ENCODE assay signal across 26 cellular contexts in the genomic region with DNA sequence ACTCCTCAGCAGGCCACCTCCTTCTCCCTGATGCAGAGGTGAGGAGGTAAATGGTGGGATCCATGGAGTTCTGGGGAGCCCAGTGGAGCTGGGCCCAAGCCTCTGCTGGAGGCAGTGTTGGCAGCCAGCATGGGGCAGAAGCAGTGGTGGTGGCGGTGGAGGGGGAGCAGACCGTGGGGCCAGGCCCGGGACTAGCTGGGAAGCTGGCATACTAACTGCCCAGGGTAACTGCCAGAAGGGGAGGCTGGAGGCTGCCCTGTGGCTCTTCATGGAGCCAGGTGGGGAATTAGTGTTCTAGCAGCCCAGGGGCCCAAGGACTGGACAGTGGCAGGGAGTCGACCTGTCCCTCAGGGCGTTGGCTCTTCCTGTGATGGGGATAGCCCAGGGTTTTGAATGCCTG. TPM values are rescaled to one million over a fixed set of nuclear protein-coding genes. Genes with fewer than 3 reads are reported as not detected.
DNase-seq lines count a peak whose midpoint lies in the region; ATAC-seq and TF ChIP-seq lines count a peak whose summit lies in the region.
"Had no signal": no experiment of that assay in that cellular context is flagged by ENCODE, and none has a peak within 500 bp of the region (broad histone marks: within the 10 kb centered on the region; RNA-seq: fewer than 3 reads in every experiment).

No MANE protein-coding gene starts in this region.

- H3K23ac ChIP-seq in neuronal stem cell (ENCODE audit: low read depth, low read length, poor library complexity) = peak overlapping the region; percentile 17

- no peak overlapping the region for H4K8ac ChIP-seq in neuronal stem cell (ENCODE audit: low read depth, low read length)

- no peak overlapping the region for H3K27ac Mint-ChIP-seq in activated T-helper 1 cell treated with anti-CD3 and anti-CD28 coated beads, Interleukin-12 subunit alpha, Interleukin-12 subunit beta, Interleukin-2, Interleukin-4 antibody, amounts not matched to agents 30 ng/mL and 10 ng/mL and 1 ng/mL, durations not matched to agents 14 hours and 24 hours and 36 hours
- H3K27ac Mint-ChIP-seq: CD14-positive monocyte; CD4-positive, alpha-beta T cell had no signal

- H3K27me3 Mint-ChIP-seq in activated T-helper 1 cell treated with anti-CD3 and anti-CD28 coated beads, Interleukin-12 subunit alpha, Interleukin-12 subunit beta, Interleukin-2, Interleukin-4 antibody, amounts not matched to agents 30 ng/mL and 10 ng/mL and 1 ng/mL, durations not matched to agents 14 hours and 24 hours and 36 hours (ENCODE audit: insufficient read depth) = peaks cover 4% of the 10 kb centered on the region

- H3K4me3 ChIP-seq in RWPE2 (ENCODE audit: severe bottlenecking) = no peak overlapping the region
- H3K4me3 ChIP-seq in neuronal stem cell (ENCODE audit: low read length in 2 of 2) = peak overlapping the region in 1 of 2 donors; percentile 30
- no peak overlapping the region for H3K4me3 ChIP-seq in spleen
- H3K4me3 ChIP-seq: A549; BLaER1 treated with 17β-estradiol and CSF1 and Interleukin-3, amounts not matched to agents 10 nM and 100 nM had no signal

- H3K4me2 ChIP-seq in neuronal stem cell (ENCODE audit: insufficient read depth, low read length, poor library complexity, severe bottlenecking) = no peak overlapping the region
- H3K4me2 ChIP-seq: A549; BLaER1 treated with 17β-estradiol and CSF1 and Interleukin-3, amounts not matched to agents 10 nM and 100 nM had no signal

- no peaks in the 10 kb centered on the region for H3K27me3 ChIP-seq in RWPE2 (ENCODE audit: insufficient read depth, poor library complexity, severe bottlenecking)
- peaks cover 0 to 22% (median 0%) of the 10 kb centered on the region in 3 experiments for H3K27me3 ChIP-seq in neuronal stem cell (ENCODE audit: control insufficient read depth in 3 of 3, insufficient read depth in 3 of 3, low read depth in 1 of 3, low read length in 3 of 3)
- peaks cover 0 to 10% (median 0%) of the 10 kb centered on the region in 7 donors for H3K27me3 ChIP-seq in spleen (replicated peaks in 1 of 7)

- TF ChIP-seq CTCF in RWPE2 (IDR thresholded peaks at IDR 0.05; ENCODE audit: poor library complexity, severe bottlenecking) (no peak), spleen (IDR thresholded peaks at IDR 0.05 in 8 of 11, conservative IDR thresholded peaks at IDR 0.05 in 3 of 11) (no peak)

- no peak overlapping the region for H2BK15ac ChIP-seq in neuronal stem cell (ENCODE audit: low read length)

- H3K4me1 ChIP-seq in RWPE2 (ENCODE audit: insufficient read depth, poor library complexity, severe bottlenecking) (no peaks in the 10 kb centered on the region), neuronal stem cell (ENCODE audit: control insufficient read depth in 2 of 2, insufficient read depth in 1 of 2, low read depth in 1 of 2, low read length in 2 of 2) (no peaks in the 10 kb centered on the region), spleen (no peaks in the 10 kb centered on the region)
- H3K4me1 ChIP-seq: A549; BE2C; BLaER1 treated with 17β-estradiol and CSF1 and Interleukin-3, amounts not matched to agents 10 nM and 100 nM had no signal

- no peak overlapping the region for H2AFZ ChIP-seq in neuronal stem cell (ENCODE audit: low read length)

- no peak for TF ChIP-seq POLR2A in spleen (IDR thresholded peaks at IDR 0.05)

- H3K79me1 ChIP-seq in neuronal stem cell (ENCODE audit: low read depth, low read length) = no peaks in the 10 kb centered on the region

- H4K91ac ChIP-seq in neuronal stem cell (ENCODE audit: low read depth, low read length, poor library complexity) = no peak overlapping the region

- no CpG with 5 or more reads among the region's 5 CpGs for WGBS in neuronal stem cell (ENCODE audit: extremely low coverage in 2 of 2, insufficient read length in 2 of 2, insufficient replicate concordance in 1 of 2), 2 donors
- WGBS in spleen, 5 donors = 65 to 88% (median 78%) methylated on average over 4 to 5 of the region's 5 CpGs

- no peaks in the 10 kb centered on the region for H3K4me1 Mint-ChIP-seq in activated T-helper 1 cell treated with anti-CD3 and anti-CD28 coated beads, Interleukin-12 subunit alpha, Interleukin-12 subunit beta, Interleukin-2, Interleukin-4 antibody, amounts not matched to agents 30 ng/mL and 10 ng/mL and 1 ng/mL, durations not matched to agents 14 hours and 24 hours and 36 hours (ENCODE audit: low read depth)

- H3K36me3 Mint-ChIP-seq in activated T-helper 1 cell treated with anti-CD3 and anti-CD28 coated beads, Interleukin-12 subunit alpha, Interleukin-12 subunit beta, Interleukin-2, Interleukin-4 antibody, amounts not matched to agents 30 ng/mL and 10 ng/mL and 1 ng/mL, durations not matched to agents 14 hours and 24 hours and 36 hours (ENCODE audit: low read depth) = no peaks in the 10 kb centered on the region

- H3K27ac ChIP-seq in RWPE2 (ENCODE audit: poor library complexity, severe bottlenecking) (no peak overlapping the region), neuronal stem cell (replicated peaks; ENCODE audit: low read length) (no peak overlapping the region), spleen (no peak overlapping the region)
- H3K27ac ChIP-seq: A549; BLaER1 treated with 17β-estradiol and CSF1 and Interleukin-3, amounts not matched to agents 10 nM and 100 nM had no signal

- H3K4ac ChIP-seq in neuronal stem cell (ENCODE audit: low read length) = no peak overlapping the region

- H3K14ac ChIP-seq in neuronal stem cell (ENCODE audit: low read length) = no peak overlapping the region

- H3K18ac ChIP-seq in neuronal stem cell (ENCODE audit: low read length) = no peak overlapping the region

- no peak overlapping the region for H3K4me3 Mint-ChIP-seq in activated T-helper 1 cell treated with anti-CD3 and anti-CD28 coated beads, Interleukin-12 subunit alpha, Interleukin-12 subunit beta, Interleukin-2, Interleukin-4 antibody, amounts not matched to agents 30 ng/mL and 10 ng/mL and 1 ng/mL, durations not matched to agents 14 hours and 24 hours and 36 hours
- H3K4me3 Mint-ChIP-seq: CD14-positive monocyte; CD4-positive, alpha-beta T cell had no signal

- no peak for ATAC-seq in Right ventricle myocardium superior (ENCODE audit: poor library complexity)
- no peak for ATAC-seq in RWPE2 (ENCODE audit: low read depth)
- ATAC-seq in GM18870 (IDR thresholded peaks at IDR 0.05; ENCODE audit: unreplicated experiment) = no peak
- ATAC-seq: A549 had no signal

- H3K9ac ChIP-seq in neuronal stem cell (ENCODE audit: low read depth, low read length, poor library complexity) = no peak overlapping the region
- H3K9ac ChIP-seq: BLaER1 treated with 17β-estradiol and CSF1 and Interleukin-3, amounts not matched to agents 10 nM and 100 nM had no signal

- no peak overlapping the region for H2BK12ac ChIP-seq in neuronal stem cell (ENCODE audit: low read length)

- H2AK5ac ChIP-seq in neuronal stem cell (ENCODE audit: low read depth, low read length) = no peak overlapping the region

- H2BK120ac ChIP-seq in neuronal stem cell (ENCODE audit: low read depth, low read length) = no peak overlapping the region

- intact Hi-C loops in Right ventricle myocardium superior (cut with DNase I) (no loop called here), cardiac septum (cut with DNase I) (no loop called here), spleen (cut with DNase I; ENCODE audit: low total_unique reads) (no loop called here)
- intact Hi-C loops in activated T-helper 1 cell treated with anti-CD3 and anti-CD28 coated beads, Interleukin-12 subunit alpha, Interleukin-12 subunit beta, Interleukin-2, Interleukin-4 antibody, amounts not matched to agents 30 ng/mL and 10 ng/mL and 1 ng/mL, durations not matched to agents 14 hours and 24 hours and 36 hours (cut with micrococcal nuclease) = no loop called here

- H3K36me3 ChIP-seq in RWPE2 (ENCODE audit: low read depth) (no peaks in the 10 kb centered on the region), neuronal stem cell (replicated peaks in 1 of 2; ENCODE audit: control insufficient read depth in 2 of 2, insufficient read depth in 2 of 2, low read length in 2 of 2) (no peaks in the 10 kb centered on the region), spleen (no peaks in the 10 kb centered on the region)
- H3K36me3 ChIP-seq: BE2C; BLaER1 treated with 17β-estradiol and CSF1 and Interleukin-3, amounts not matched to agents 10 nM and 100 nM had no signal

- peak; percentile 26 for DNase-seq in Right ventricle myocardium superior
- no peak for DNase-seq in cardiac septum (ENCODE audit: low spot score)
- peak; percentile 34 for DNase-seq in RWPE2 (ENCODE audit: low spot score)
- no peak for DNase-seq in neuronal stem cell (ENCODE audit: low spot score)
- peak; percentile 62 for DNase-seq in spleen
- no peak for DNase-seq in cerebellar nuclear complex (lab: John Stamatoyannopoulos, UW)
- no peak for DNase-seq in activated T-helper 1 cell treated with anti-CD3 and anti-CD28 coated beads, Interleukin-12 subunit alpha, Interleukin-12 subunit beta, Interleukin-2, Interleukin-4 antibody, amounts not matched to agents 30 ng/mL and 10 ng/mL and 1 ng/mL, durations not matched to agents 14 hours and 24 hours and 36 hours (ENCODE audit: low spot score)
- DNase-seq: 8988T; ACHN; AML-193; BE2C; Calu3; CD4-positive, alpha-beta T cell; COR-L47; DMS53; DMS79 treated with DMSO at 0.1 percent for 48 hours; GF-D8; GOT3; H7; HCEC 1CT had no signal

- no peaks in the 10 kb centered on the region for H3K9me3 ChIP-seq in RWPE2 (ENCODE audit: severe bottlenecking)
- H3K9me3 ChIP-seq in neuronal stem cell (replicated peaks in 1 of 2; ENCODE audit: control insufficient read depth in 2 of 2, insufficient read depth in 1 of 2, low read depth in 1 of 2, low read length in 2 of 2) = no peaks in the 10 kb centered on the region
- H3K9me3 ChIP-seq in spleen = no peaks in the 10 kb centered on the region
- H3K9me3 ChIP-seq: A549; BE2C; BLaER1 treated with 17β-estradiol and CSF1 and Interleukin-3, amounts not matched to agents 10 nM and 100 nM had no signal

- no peak overlapping the region for H2BK5ac ChIP-seq in neuronal stem cell (ENCODE audit: low read length)

- H3K9me3 Mint-ChIP-seq in activated T-helper 1 cell treated with anti-CD3 and anti-CD28 coated beads, Interleukin-12 subunit alpha, Interleukin-12 subunit beta, Interleukin-2, Interleukin-4 antibody, amounts not matched to agents 30 ng/mL and 10 ng/mL and 1 ng/mL, durations not matched to agents 14 hours and 24 hours and 36 hours = no peaks in the 10 kb centered on the region
- H3K9me3 Mint-ChIP-seq: CD4-positive, alpha-beta T cell had no signal

RNA-seq across cellular contexts. Expression of gene SMARCD3, which starts 16.1 kb away (rescaled TPM):
- total RNA-seq in Right ventricle myocardium superior (131 TPM), cardiac septum (112 TPM), spleen (10 to 100 TPM; 12.0 to 40.2 (median 18.1) TPM)
- polyA plus RNA-seq in neuronal stem cell (2013, experiment 1 of 2) = 32.4 TPM
- 33.6 TPM for polyA plus RNA-seq in neuronal stem cell (2013, experiment 2 of 2)
- polyA plus RNA-seq in spleen = 10 to 100 TPM in 2 of 3 donors, 1 to 10 TPM in 1; 8.8 to 16.2 (median 15.1) TPM
- total RNA-seq in activated T-helper 1 cell treated with anti-CD3 and anti-CD28 coated beads, Interleukin-12 subunit alpha, Interleukin-12 subunit beta, Interleukin-2, Interleukin-4 antibody, amounts not matched to agents 30 ng/mL and 10 ng/mL and 1 ng/mL, durations not matched to agents 14 hours and 24 hours and 36 hours = 2.4 and 3.1 TPM in 2 replicates

RNA-seq across cellular contexts. Expression of gene CHPF2, which starts 32.3 kb away (rescaled TPM):
- 10.5 TPM for total RNA-seq in Right ventricle myocardium superior
- total RNA-seq in cardiac septum = 31.0 TPM
- polyA plus RNA-seq in neuronal stem cell (2013, experiment 1 of 2) = 8.2 TPM
- 8.7 TPM for polyA plus RNA-seq in neuronal stem cell (2013, experiment 2 of 2)
- total RNA-seq in spleen = 10 to 100 TPM; 39.9 to 55.4 (median 47.6) TPM
- polyA plus RNA-seq in spleen = 10 to 100 TPM; 16.3 to 30.0 (median 27.8) TPM
- 45.6 and 48.5 TPM in 2 replicates for total RNA-seq in activated T-helper 1 cell treated with anti-CD3 and anti-CD28 coated beads, Interleukin-12 subunit alpha, Interleukin-12 subunit beta, Interleukin-2, Interleukin-4 antibody, amounts not matched to agents 30 ng/mL and 10 ng/mL and 1 ng/mL, durations not matched to agents 14 hours and 24 hours and 36 hours

RNA-seq across cellular contexts. Expression of gene ABCF2, which starts 37.6 kb away (rescaled TPM):
- 23.9 TPM for total RNA-seq in Right ventricle myocardium superior
- 28.8 TPM for total RNA-seq in cardiac septum
- 19.4 TPM for polyA plus RNA-seq in neuronal stem cell (2013, experiment 1 of 2)
- 19.4 TPM for polyA plus RNA-seq in neuronal stem cell (2013, experiment 2 of 2)
- total RNA-seq in spleen = 10 to 100 TPM; 22.7 to 30.0 (median 29.8) TPM
- polyA plus RNA-seq in spleen = 10 to 100 TPM in 2 of 3 donors, 1 to 10 TPM in 1; 9.2 to 19.3 (median 12.9) TPM
- 81.7 and 85.4 TPM in 2 replicates for total RNA-seq in activated T-helper 1 cell treated with anti-CD3 and anti-CD28 coated beads, Interleukin-12 subunit alpha, Interleukin-12 subunit beta, Interleukin-2, Interleukin-4 antibody, amounts not matched to agents 30 ng/mL and 10 ng/mL and 1 ng/mL, durations not matched to agents 14 hours and 24 hours and 36 hours

RNA-seq across cellular contexts. Expression of gene H2BK1, which starts 54.3 kb away (rescaled TPM):
- total RNA-seq in Right ventricle myocardium superior = not detected
- not detected for total RNA-seq in cardiac septum
- polyA plus RNA-seq in neuronal stem cell (2013, experiment 1 of 2) = not detected
- not detected for polyA plus RNA-seq in neuronal stem cell (2013, experiment 2 of 2)
- total RNA-seq in spleen = not detected
- polyA plus RNA-seq in spleen = under 1 TPM in 1 of 3 donors, not detected in 2; 0.24 TPM
- total RNA-seq in activated T-helper 1 cell treated with anti-CD3 and anti-CD28 coated beads, Interleukin-12 subunit alpha, Interleukin-12 subunit beta, Interleukin-2, Interleukin-4 antibody, amounts not matched to agents 30 ng/mL and 10 ng/mL and 1 ng/mL, durations not matched to agents 14 hours and 24 hours and 36 hours = not detected in 2 replicates
- total RNA-seq: Calu3; CD4-positive, alpha-beta T cell; Daoy; G401; H7 had no signal
- polyA plus RNA-seq: A549, CD14-positive monocyte had no signal

Comparison
In these comparisons a context has a peak if more than half of its experiments do, and no peak if none do; other contexts are left out.
1. DNase-seq: peak in Right ventricle myocardium superior (single experiment), RWPE2 (single experiment) and spleen (single experiment); none in cardiac septum (single experiment), neuronal stem cell (single experiment), cerebellar nuclear complex (0 of 2) and activated T-helper 1 cell treated with anti-CD3 and anti-CD28 coated beads, Interleukin-12 subunit alpha, Interleukin-12 subunit beta, Interleukin-2, Interleukin-4 antibody, amounts not matched to agents 30 ng/mL and 10 ng/mL and 1 ng/mL, durations not matched to agents 14 hours and 24 hours and 36 hours (single experiment).